Comparison of ENCODE assay signal across 1 cellular context in the genomic region with DNA sequence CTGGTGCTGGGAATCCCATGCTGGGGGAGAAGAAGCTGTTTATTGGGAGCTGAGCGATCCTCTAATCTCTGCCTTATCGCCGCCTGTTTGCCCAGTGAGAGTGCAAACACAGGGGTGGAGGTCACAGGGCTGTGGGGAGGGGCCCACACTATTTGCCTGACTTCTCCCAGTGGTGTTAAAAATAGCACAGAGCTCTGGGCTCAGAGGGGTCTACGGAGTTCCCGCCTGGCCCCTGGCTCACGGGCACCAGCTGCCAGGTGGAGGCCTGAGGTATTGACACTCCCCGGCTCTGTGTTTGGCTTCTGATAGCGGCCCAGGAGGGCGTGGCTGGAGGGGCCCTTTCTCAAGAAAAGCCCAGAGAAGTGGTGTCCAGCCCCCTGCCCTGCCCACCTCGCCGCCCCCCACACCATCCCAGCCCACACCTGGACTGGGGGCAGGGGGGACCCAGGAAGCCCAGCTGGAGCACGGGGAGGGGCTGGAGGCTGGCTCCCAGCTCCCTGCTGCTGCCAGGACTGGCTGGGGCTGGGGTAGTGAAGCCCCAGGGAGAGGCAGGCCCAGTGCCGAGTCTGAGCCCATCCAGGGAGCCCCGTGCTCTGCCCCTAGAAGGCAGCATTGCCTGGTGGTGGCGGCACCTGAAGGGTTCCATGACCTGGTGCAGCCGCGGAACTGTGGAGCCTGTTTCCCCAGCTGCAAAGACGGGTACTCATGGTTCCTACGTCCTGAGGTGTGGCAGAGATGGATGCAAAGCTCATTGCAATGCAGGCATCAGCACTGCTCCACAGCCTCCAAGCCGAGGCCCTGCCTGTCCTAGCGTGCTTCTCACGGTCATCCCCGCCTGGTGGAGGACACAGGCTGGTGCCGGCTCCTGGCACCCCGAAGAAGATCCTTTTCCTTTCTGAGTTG.
TF ChIP-seq lines count a peak whose summit lies in the region.

No MANE protein-coding gene starts in this region.

TF ChIP-seq in HepG2, 621 proteins besides CTCF, POLR2A, EP300 and RAD21 (continued from another document and continues in another):
- TF ChIP-seq ZFP37 (CRISPR knock-in tag; IDR thresholded peaks at IDR 0.05; ENCODE audit: borderline replicate concordance): 0 out of 2 replicates have a peak, but pooled peaks have one; percentile 50
- TF ChIP-seq, protein P1, sequence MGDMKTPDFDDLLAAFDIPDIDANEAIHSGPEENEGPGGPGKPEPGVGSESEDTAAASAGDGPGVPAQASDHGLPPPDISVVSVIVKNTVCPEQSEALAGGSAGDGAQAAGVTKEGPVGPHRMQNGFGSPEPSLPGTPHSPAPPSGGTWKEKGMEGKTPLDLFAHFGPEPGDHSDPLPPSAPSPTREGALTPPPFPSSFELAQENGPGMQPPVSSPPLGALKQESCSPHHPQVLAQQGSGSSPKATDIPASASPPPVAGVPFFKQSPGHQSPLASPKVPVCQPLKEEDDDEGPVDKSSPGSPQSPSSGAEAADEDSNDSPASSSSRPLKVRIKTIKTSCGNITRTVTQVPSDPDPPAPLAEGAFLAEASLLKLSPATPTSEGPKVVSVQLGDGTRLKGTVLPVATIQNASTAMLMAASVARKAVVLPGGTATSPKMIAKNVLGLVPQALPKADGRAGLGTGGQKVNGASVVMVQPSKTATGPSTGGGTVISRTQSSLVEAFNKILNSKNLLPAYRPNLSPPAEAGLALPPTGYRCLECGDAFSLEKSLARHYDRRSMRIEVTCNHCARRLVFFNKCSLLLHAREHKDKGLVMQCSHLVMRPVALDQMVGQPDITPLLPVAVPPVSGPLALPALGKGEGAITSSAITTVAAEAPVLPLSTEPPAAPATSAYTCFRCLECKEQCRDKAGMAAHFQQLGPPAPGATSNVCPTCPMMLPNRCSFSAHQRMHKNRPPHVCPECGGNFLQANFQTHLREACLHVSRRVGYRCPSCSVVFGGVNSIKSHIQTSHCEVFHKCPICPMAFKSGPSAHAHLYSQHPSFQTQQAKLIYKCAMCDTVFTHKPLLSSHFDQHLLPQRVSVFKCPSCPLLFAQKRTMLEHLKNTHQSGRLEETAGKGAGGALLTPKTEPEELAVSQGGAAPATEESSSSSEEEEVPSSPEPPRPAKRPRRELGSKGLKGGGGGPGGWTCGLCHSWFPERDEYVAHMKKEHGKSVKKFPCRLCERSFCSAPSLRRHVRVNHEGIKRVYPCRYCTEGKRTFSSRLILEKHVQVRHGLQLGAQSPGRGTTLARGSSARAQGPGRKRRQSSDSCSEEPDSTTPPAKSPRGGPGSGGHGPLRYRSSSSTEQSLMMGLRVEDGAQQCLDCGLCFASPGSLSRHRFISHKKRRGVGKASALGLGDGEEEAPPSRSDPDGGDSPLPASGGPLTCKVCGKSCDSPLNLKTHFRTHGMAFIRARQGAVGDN (CRISPR knock-in tag; IDR thresholded peaks at IDR 0.05): peak; percentile 58
- no peak for TF ChIP-seq AHR (CRISPR knock-in tag; IDR thresholded peaks at IDR 0.05)
- peak; percentile 96 for TF ChIP-seq ZBTB7B (CRISPR knock-in tag; IDR thresholded peaks at IDR 0.05)
- TF ChIP-seq FOXP4 (CRISPR knock-in tag; IDR thresholded peaks at IDR 0.05): peak; percentile 90
- peak; percentile 77 for TF ChIP-seq TCF7 (IDR thresholded peaks at IDR 0.05; ENCODE audit: low read depth)
- TF ChIP-seq TFDP1 (CRISPR knock-in tag; IDR thresholded peaks at IDR 0.05; ENCODE audit: borderline replicate concordance): peak; percentile 24; the same call in 1 of the 2 replicates
- 0 out of 2 replicates have a peak, but pooled peaks have one; percentile 44 for TF ChIP-seq CHCHD3 (CRISPR knock-in tag; IDR thresholded peaks at IDR 0.05)
- TF ChIP-seq TCF12 (IDR thresholded peaks at IDR 0.05): no peak
- TF ChIP-seq TCF12 (CRISPR knock-in tag; IDR thresholded peaks at IDR 0.05): 0 out of 2 replicates have a peak, but pooled peaks have one; percentile 49
- no peak for TF ChIP-seq TEF (CRISPR knock-in tag; IDR thresholded peaks at IDR 0.05)
- peak; percentile 64; the same call in 1 of the 2 replicates for TF ChIP-seq TP53 (CRISPR knock-in tag; conservative IDR thresholded peaks at IDR 0.05)
- no peak; the same call in 1 of the 2 replicates for TF ChIP-seq JDP2 (CRISPR knock-in tag; IDR thresholded peaks at IDR 0.05; ENCODE audit: borderline replicate concordance)
- TF ChIP-seq PHF8 (CRISPR knock-in tag; IDR thresholded peaks at IDR 0.05): peak; percentile 34; the same call in 1 of the 2 replicates
- TF ChIP-seq KDM6A (CRISPR knock-in tag; IDR thresholded peaks at IDR 0.05; ENCODE audit: low read depth): peak; percentile 69; the same call in 1 of the 2 replicates
- TF ChIP-seq BHLHE40 (IDR thresholded peaks at IDR 0.05; ENCODE audit: low read length): peak; percentile 36; the same call in 1 of the 2 replicates
- peak; percentile 52; the same call in 1 of the 2 replicates for TF ChIP-seq ZNF136 (CRISPR knock-in tag; IDR thresholded peaks at IDR 0.05; ENCODE audit: low read depth)
- no peak for TF ChIP-seq ZKSCAN5 (CRISPR knock-in tag; IDR thresholded peaks at IDR 0.05)
- peak; percentile 99 for TF ChIP-seq RERE (CRISPR knock-in tag; IDR thresholded peaks at IDR 0.05; ENCODE audit: low read depth)
- TF ChIP-seq ZNF256 (CRISPR knock-in tag; conservative IDR thresholded peaks at IDR 0.05): 0 out of 2 replicates have a peak, but pooled peaks have one; percentile 24
- no peak for TF ChIP-seq CREB1 (IDR thresholded peaks at IDR 0.05)
- TF ChIP-seq CREB1 (CRISPR knock-in tag; IDR thresholded peaks at IDR 0.05): no peak
- TF ChIP-seq ZNF766 (CRISPR knock-in tag; IDR thresholded peaks at IDR 0.05; ENCODE audit: borderline replicate concordance): 0 out of 2 replicates have a peak, but pooled peaks have one; percentile 39
- peak; percentile 44; the same call in 1 of the 2 replicates for TF ChIP-seq ZNF772 (CRISPR knock-in tag; IDR thresholded peaks at IDR 0.05)
- TF ChIP-seq REPIN1 (CRISPR knock-in tag; IDR thresholded peaks at IDR 0.05; ENCODE audit: borderline replicate concordance, low read depth): peak; percentile 36; the same call in 1 of the 2 replicates
- TF ChIP-seq, protein P2, sequence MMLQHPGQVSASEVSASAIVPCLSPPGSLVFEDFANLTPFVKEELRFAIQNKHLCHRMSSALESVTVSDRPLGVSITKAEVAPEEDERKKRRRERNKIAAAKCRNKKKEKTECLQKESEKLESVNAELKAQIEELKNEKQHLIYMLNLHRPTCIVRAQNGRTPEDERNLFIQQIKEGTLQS (CRISPR knock-in tag; IDR thresholded peaks at IDR 0.05): peak; percentile 28; the same call in 1 of the 2 replicates
- TF ChIP-seq ZNF879 (CRISPR knock-in tag; IDR thresholded peaks at IDR 0.05): no peak
- peak; percentile 98 for TF ChIP-seq TBX2 (CRISPR knock-in tag; IDR thresholded peaks at IDR 0.05; ENCODE audit: borderline replicate concordance)
- peak; percentile 73 for TF ChIP-seq ZNF580 (CRISPR knock-in tag; IDR thresholded peaks at IDR 0.05; ENCODE audit: borderline replicate concordance, low read depth)
- no peak for TF ChIP-seq KAT2B (IDR thresholded peaks at IDR 0.05; ENCODE audit: borderline replicate concordance, low read depth, low read length)
- TF ChIP-seq, protein P3, sequence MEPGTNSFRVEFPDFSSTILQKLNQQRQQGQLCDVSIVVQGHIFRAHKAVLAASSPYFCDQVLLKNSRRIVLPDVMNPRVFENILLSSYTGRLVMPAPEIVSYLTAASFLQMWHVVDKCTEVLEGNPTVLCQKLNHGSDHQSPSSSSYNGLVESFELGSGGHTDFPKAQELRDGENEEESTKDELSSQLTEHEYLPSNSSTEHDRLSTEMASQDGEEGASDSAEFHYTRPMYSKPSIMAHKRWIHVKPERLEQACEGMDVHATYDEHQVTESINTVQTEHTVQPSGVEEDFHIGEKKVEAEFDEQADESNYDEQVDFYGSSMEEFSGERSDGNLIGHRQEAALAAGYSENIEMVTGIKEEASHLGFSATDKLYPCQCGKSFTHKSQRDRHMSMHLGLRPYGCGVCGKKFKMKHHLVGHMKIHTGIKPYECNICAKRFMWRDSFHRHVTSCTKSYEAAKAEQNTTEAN (CRISPR knock-in tag; conservative IDR thresholded peaks at IDR 0.05): peak; percentile 60
- TF ChIP-seq TEAD2 (CRISPR knock-in tag; IDR thresholded peaks at IDR 0.05): no peak
- TF ChIP-seq DPF2 (CRISPR knock-in tag; IDR thresholded peaks at IDR 0.05; ENCODE audit: borderline replicate concordance, low read depth): peak; percentile 65; the same call in 1 of the 2 replicates
- TF ChIP-seq, protein P4, sequence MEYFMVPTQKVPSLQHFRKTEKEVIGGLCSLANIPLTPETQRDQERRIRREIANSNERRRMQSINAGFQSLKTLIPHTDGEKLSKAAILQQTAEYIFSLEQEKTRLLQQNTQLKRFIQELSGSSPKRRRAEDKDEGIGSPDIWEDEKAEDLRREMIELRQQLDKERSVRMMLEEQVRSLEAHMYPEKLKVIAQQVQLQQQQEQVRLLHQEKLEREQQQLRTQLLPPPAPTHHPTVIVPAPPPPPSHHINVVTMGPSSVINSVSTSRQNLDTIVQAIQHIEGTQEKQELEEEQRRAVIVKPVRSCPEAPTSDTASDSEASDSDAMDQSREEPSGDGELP (IDR thresholded peaks at IDR 0.05; ENCODE audit: borderline replicate concordance, low read depth): peak; percentile 87
- TF ChIP-seq ZBTB42 (CRISPR knock-in tag; IDR thresholded peaks at IDR 0.05): no peak
- TF ChIP-seq IRF2 (CRISPR knock-in tag; IDR thresholded peaks at IDR 0.05): peak; percentile 87
- TF ChIP-seq ZNF431 (CRISPR knock-in tag; IDR thresholded peaks at IDR 0.05; ENCODE audit: borderline replicate concordance, low read depth): peak; percentile 63; the same call in 1 of the 2 replicates
- peak; percentile 93 for TF ChIP-seq RXRB (CRISPR knock-in tag; IDR thresholded peaks at IDR 0.05; ENCODE audit: borderline replicate concordance)
- peak; percentile 83; the same call in 1 of the 2 replicates for TF ChIP-seq MEIS2 (CRISPR knock-in tag; IDR thresholded peaks at IDR 0.05)
- TF ChIP-seq BCL6 (CRISPR knock-in tag; IDR thresholded peaks at IDR 0.05): peak; percentile 98
- TF ChIP-seq FOXA1 (IDR thresholded peaks at IDR 0.05): 0 out of 2 replicates have a peak, but pooled peaks have one; percentile 42
- TF ChIP-seq FOXA1 (CRISPR knock-in tag; IDR thresholded peaks at IDR 0.05): peak; percentile 99
- 0 out of 2 replicates have a peak, but pooled peaks have one; percentile 32 for TF ChIP-seq RFXAP (CRISPR knock-in tag; IDR thresholded peaks at IDR 0.05; ENCODE audit: borderline replicate concordance)
